In the genomic region with DNA sequence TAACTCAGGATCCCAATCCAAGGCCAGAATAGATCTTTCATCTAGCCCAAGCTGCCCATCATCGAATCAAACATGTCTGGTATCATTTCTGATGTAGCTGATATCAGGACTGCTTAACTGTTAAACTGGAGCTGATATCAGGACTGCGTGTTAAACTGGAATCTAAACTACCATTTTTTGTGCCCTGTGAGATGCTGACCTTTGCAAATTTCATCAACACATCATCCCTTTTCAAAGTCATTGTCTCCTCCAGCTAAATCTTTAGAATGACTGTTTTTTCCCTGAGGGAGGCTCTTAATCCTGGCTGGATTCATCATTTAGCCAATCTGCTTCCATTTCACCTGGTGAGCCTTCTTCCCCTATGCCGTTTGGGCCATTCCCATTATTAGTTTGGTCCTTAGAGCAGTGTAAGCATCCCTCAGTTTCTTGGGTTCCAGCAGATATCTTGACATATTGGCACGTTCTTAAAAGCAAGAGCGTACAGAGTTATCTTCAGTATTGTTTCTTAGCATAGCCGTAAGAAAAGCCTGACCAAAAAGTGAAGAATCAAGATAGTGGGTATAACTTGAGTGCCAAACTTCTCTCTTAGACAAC, we compare ENCODE assay signal across 27 cellular contexts.
"Had no signal": no experiment of that assay in that cellular context is flagged by ENCODE, and none has a peak within 500 bp of the region (broad histone marks: within the 10 kb centered on the region; RNA-seq: fewer than 3 reads in every experiment).

No MANE protein-coding gene starts in this region.

- H3K4me1 ChIP-seq: left lung, parathyroid adenoma, right atrium auricular region, testis, thyroid gland, upper lobe of left lung, vagina had no signal

- DNase-seq: hippocampal formation; immature natural killer cell; kidney; left colon; left lung; lower lobe of right lung; mammary epithelial cell; mesenchymal stem cell; naive thymus-derived CD8-positive, alpha-beta T cell; nucleus accumbens; stimulated activated CD4-positive, alpha-beta T cell treated with anti-CD3 and anti-CD28 coated beads, Interleukin-12 subunit alpha, Interleukin-12 subunit beta, amount 100 ng/mL, for 4 hours; stimulated activated CD4-positive, alpha-beta T cell treated with anti-CD3 and anti-CD28 coated beads, Interleukin-15, amount 100 ng/mL, for 24 hours; stimulated activated CD4-positive, alpha-beta T cell treated with anti-CD3 and anti-CD28 coated beads, Interleukin-2, amount 100 ng/mL, for 24 hours; stimulated activated CD4-positive, alpha-beta T cell treated with anti-CD3 and anti-CD28 coated beads, Interleukin-4, amount 100 ng/mL, for 1 hour; stimulated activated naive B cell treated with anti-CD40 and anti-IgM and Interleukin-4, amounts not matched to agents 10 μg/mL and 1 μg/mL and 100 μg/mL, for 72 hours; stimulated activated naive CD8-positive, alpha-beta T cell treated with anti-CD3 and anti-CD28 coated beads, Interleukin-15, Interleukin-2, amounts not matched to agents 100 U/mL and 50 U/mL, for 24 hours; stomach; testis; thyroid gland; transverse colon; upper lobe of left lung had no signal

- H3K27ac ChIP-seq: left lung, lower lobe of right lung, parathyroid adenoma, right atrium auricular region, skin epidermis, stomach, testis, thyroid gland, transverse colon, upper lobe of left lung, vagina had no signal

- FAIRE-seq: islet of Langerhans, kidney had no signal

- H3K4me3 ChIP-seq: left lung, lower lobe of right lung, right atrium auricular region, skin epidermis, stomach, testis, thyroid gland, transverse colon, upper lobe of left lung, vagina had no signal

- H2AFZ ChIP-seq: parathyroid adenoma had no signal

- H3K9me3 ChIP-seq: left lung, lower lobe of right lung, right atrium auricular region, stomach, testis, thyroid gland, transverse colon, upper lobe of left lung, vagina had no signal

- H3K27me3 ChIP-seq: left lung, right atrium auricular region, stomach, testis, thyroid gland, transverse colon, upper lobe of left lung, vagina had no signal

- ATAC-seq: left colon; left lung; lower lobe of right lung; naive thymus-derived CD8-positive, alpha-beta T cell; sciatic nerve; stimulated activated naive B cell treated with anti-CD40 and anti-IgM and Interleukin-4, amounts not matched to agents 10 μg/mL and 1 μg/mL and 100 μg/mL, for 72 hours; stimulated activated naive CD8-positive, alpha-beta T cell treated with anti-CD3 and anti-CD28 coated beads, Interleukin-15, Interleukin-2, amounts not matched to agents 100 U/mL and 50 U/mL, for 24 hours had no signal

- H3K79me2 ChIP-seq: parathyroid adenoma had no signal

- H3K9ac ChIP-seq: parathyroid adenoma had no signal
